ENCODE assay signal across 8 cellular contexts in the genomic region with DNA sequence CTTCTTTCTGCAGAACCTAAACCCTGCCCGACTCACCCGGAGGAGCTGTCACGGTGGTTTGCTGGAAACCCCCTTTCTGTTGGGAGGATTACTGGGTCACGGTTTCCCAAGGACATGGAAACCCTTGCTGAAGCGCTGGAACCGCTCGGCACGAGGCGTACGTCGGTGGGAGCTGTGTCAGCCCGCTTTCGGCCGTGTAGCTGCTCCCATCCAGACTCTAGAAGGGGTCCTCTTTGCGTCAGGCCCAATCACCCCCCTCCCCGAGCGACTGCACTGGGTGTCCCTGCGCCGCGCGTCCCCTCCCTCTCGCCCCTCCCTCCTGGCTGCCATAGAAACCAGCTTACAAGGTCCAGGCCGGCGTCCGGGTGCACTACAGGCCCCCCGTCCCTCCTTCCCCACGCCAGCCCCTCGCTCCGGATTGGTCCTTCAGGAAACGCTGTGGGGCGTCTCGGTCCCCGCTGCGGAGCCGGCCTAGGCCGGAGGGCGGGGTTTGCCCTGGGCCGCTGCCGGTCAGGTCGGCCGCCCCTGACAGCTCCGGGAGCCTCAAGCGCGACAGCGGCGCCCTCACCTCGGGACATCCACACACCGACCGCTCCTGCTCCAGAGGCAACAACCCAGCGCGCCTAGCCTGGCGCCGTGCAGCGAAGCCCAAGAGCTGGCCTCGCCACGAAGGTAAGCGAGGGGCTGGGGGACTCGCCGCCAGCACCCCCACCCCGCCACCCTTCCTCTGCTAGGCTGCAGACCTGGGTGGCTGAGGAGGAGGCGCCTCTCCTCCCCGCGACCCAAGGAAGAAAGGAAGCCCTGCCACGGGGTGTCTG.
DNase-seq lines count a peak whose midpoint lies in the region; TF ChIP-seq lines count a peak whose summit lies in the region.

A gene (plus strand): TSS at position 486 of the 818 bp plus-strand sequence. CDS start 53,551 bp downstream, outside the sequence.

- peak within 1 kb of the TSS; percentile 57 for H3K4me3 ChIP-seq in HFF-Myc (replicated peaks; ENCODE audit: low read depth, low read length)

- in situ Hi-C loops in GM13977 (cut with MboI; ENCODE audit: low pct_unique_long_range_greater_than_20kb, low sequenced_read_pairs, unreplicated experiment): no loop called here

- TF ChIP-seq CTCF in GM13977 (IDR thresholded peaks at IDR 0.05; ENCODE audit: extremely low read depth, insufficient read depth, missing control alignments) (peak; percentile 2), HFF-Myc (IDR thresholded peaks at IDR 0.05; ENCODE audit: low read depth, low read length, missing control alignments) (no peak)

- peak; percentile 84 for DNase-seq in GM13977 (ENCODE audit: low spot score)
- no peak for DNase-seq in HFF-Myc (ENCODE audit: extremely low read depth, low read depth)
- peak; percentile 10 for DNase-seq in NCI-H1694 (lab: John Stamatoyannopoulos, UW)
- peak in 2 of 3 experiments; percentile 13 to 24 for DNase-seq in activated CD8-positive, alpha-beta memory T cell treated with anti-CD3 and anti-CD28 coated beads for 48 hours (ENCODE audit: low read depth in 2 of 3, low spot score in 2 of 3)
- peak; percentile 46 for DNase-seq in epidermal melanocyte (ENCODE audit: insufficient read length, low spot score)
- peak; percentile 90 for DNase-seq in midbrain (lab: John Stamatoyannopoulos, UW)
- peak; percentile 65 for DNase-seq in stimulated activated CD8-positive, alpha-beta memory T cell treated with anti-CD3 and anti-CD28 coated beads, Interleukin-4, amount 100 ng/mL, for 48 hours
- DNase-seq in GDM1 (lab: John Stamatoyannopoulos, UW): no peak

Comparison
In these comparisons a context has a peak if more than half of its experiments do, and no peak if none do; other contexts are left out.
1. DNase-seq: peak in GM13977 (single experiment), NCI-H1694 (single experiment), activated CD8-positive, alpha-beta memory T cell treated with anti-CD3 and anti-CD28 coated beads for 48 hours (2 of 3), epidermal melanocyte (single experiment), midbrain (single experiment) and stimulated activated CD8-positive, alpha-beta memory T cell treated with anti-CD3 and anti-CD28 coated beads, Interleukin-4, amount 100 ng/mL, for 48 hours (single experiment); none in HFF-Myc (single experiment) and GDM1 (single experiment).